ENCODE assay signal across 17 cellular contexts in genomic region chr14:101078892-101079221, GRCh38.
DNase-seq lines count a peak whose midpoint lies in the region; ATAC-seq and TF ChIP-seq lines count a peak whose summit lies in the region.
"Had no signal": no experiment of that assay in that cellular context is flagged by ENCODE, and none has a peak within 500 bp of the region (broad histone marks: within the 10 kb centered on the region; RNA-seq: fewer than 3 reads in every experiment).

No MANE protein-coding gene starts in this region.

- H3K4me3 ChIP-seq in mesendoderm (ENCODE audit: low read length), result no peak overlapping the region
- H3K4me3 ChIP-seq: K562 had no signal

- H3K9ac ChIP-seq in mesendoderm (ENCODE audit: low read length), result no peak overlapping the region

- no peak overlapping the region for H2BK120ac ChIP-seq in mesendoderm (ENCODE audit: low read depth, low read length)

- H2AK5ac ChIP-seq in mesendoderm (ENCODE audit: low read length), result peak overlapping the region; percentile 42

- no peaks in the 10 kb centered on the region for H3K36me3 ChIP-seq in mesendoderm (ENCODE audit: control insufficient read depth, insufficient read depth, low read length)

- H3K79me1 ChIP-seq in mesendoderm (ENCODE audit: low read length), result no peaks in the 10 kb centered on the region

- H2BK5ac ChIP-seq in mesendoderm (ENCODE audit: low read length), result peak overlapping the region; percentile 45

- peak overlapping the region; percentile 34 for H3K18ac ChIP-seq in mesendoderm (ENCODE audit: low read length)

- no CpG with 5 or more reads among the region's 9 CpGs for whole genome bisulfite sequencing in mesendoderm (ENCODE audit: extremely low coverage, insufficient coverage, low lambda C conversion rate)

- no peak overlapping the region for H2BK15ac ChIP-seq in mesendoderm (replicated peaks; ENCODE audit: low read depth)

- H3K27me3 Mint-ChIP-seq in activated B cell treated with CpG ODN at 0.5 μM for 24 hours, result peaks cover 33% of the 10 kb centered on the region

- no peak overlapping the region for H3K4me2 ChIP-seq in mesendoderm (ENCODE audit: low read length)

- peaks cover 2% of the 10 kb centered on the region for H3K9me3 Mint-ChIP-seq in activated B cell treated with CpG ODN at 0.5 μM for 24 hours

- no peak overlapping the region for H4K8ac ChIP-seq in mesendoderm (ENCODE audit: low read depth, low read length)

- H3K4me1 Mint-ChIP-seq in activated B cell treated with CpG ODN at 0.5 μM for 24 hours, result peaks cover 6% of the 10 kb centered on the region

- no peak for TF ChIP-seq CTCF in activated B cell treated with CpG ODN at 0.5 μM for 24 hours (IDR thresholded peaks at IDR 0.05)
- TF ChIP-seq CTCF in GM10248 (IDR thresholded peaks at IDR 0.05; ENCODE audit: control extremely low read depth, extremely low read depth, low read depth, missing control alignments), result no peak

- no peak overlapping the region for H3K23ac ChIP-seq in mesendoderm (ENCODE audit: low read length)

- H3K56ac ChIP-seq in mesendoderm (ENCODE audit: low read length), result peak overlapping the region; percentile 60

- no peak overlapping the region for H3K4me3 Mint-ChIP-seq in activated B cell treated with CpG ODN at 0.5 μM for 24 hours

- no peak overlapping the region for H3K4ac ChIP-seq in mesendoderm (ENCODE audit: low read depth, low read length)

- DNase-seq in NCI-H1436 (lab: John Stamatoyannopoulos, UW) (peak; percentile 47), NCI-H1436 treated with DMSO at 0.1 percent for 48 hours (lab: John Stamatoyannopoulos, UW) (no peak), AG20443 (ENCODE audit: low spot score) (peak; percentile 4), activated B cell treated with CpG ODN at 0.5 μM for 24 hours (peak; percentile 10), mesendoderm (no peak), GM10248 (ENCODE audit: extremely low spot score) (no peak), hypothalamus (lab: John Stamatoyannopoulos, UW) (no peak)
- DNase-seq: 8988T, NCI-H1694, NCI-H2171 treated with DMSO at 0.1 percent for 48 hours, Right ventricle myocardium superior had no signal

- no peak overlapping the region for H3K27ac ChIP-seq in mesendoderm (ENCODE audit: low read depth, low read length)
- H3K27ac ChIP-seq: HL-60 had no signal

- no peaks in the 10 kb centered on the region for H3K27me3 ChIP-seq in mesendoderm (ENCODE audit: insufficient read depth, low read length, poor library complexity)

- H3K36me3 Mint-ChIP-seq in activated B cell treated with CpG ODN at 0.5 μM for 24 hours (ENCODE audit: low read depth), result no peaks in the 10 kb centered on the region
- H3K36me3 Mint-ChIP-seq: CD14-positive monocyte had no signal

- intact Hi-C loops in activated B cell treated with CpG ODN at 0.5 μM for 24 hours (cut with micrococcal nuclease), result no loop called here

- ATAC-seq in activated B cell treated with CpG ODN at 0.5 μM for 24 hours (ENCODE audit: low read depth) (no peak), HG03135 (IDR thresholded peaks at IDR 0.05; ENCODE audit: unreplicated experiment) (no peak)
- ATAC-seq: HCT116, K562, Panc1 had no signal

- no peak overlapping the region for H3K27ac Mint-ChIP-seq in activated B cell treated with CpG ODN at 0.5 μM for 24 hours
- H3K27ac Mint-ChIP-seq: CD14-positive monocyte had no signal

- POLR2A ChIA-PET in activated B cell treated with CpG ODN at 0.5 μM for 24 hours (lab: Charles Lee) (no interaction called here), GM10248 (lab: Yijun Ruan, JAX) (no interaction called here)

- no peak overlapping the region for H4K5ac ChIP-seq in mesendoderm (ENCODE audit: low read length)

- H3K4me1 ChIP-seq in mesendoderm (ENCODE audit: control insufficient read depth, low read depth, low read length), result peaks cover 8% of the 10 kb centered on the region

- CTCF ChIA-PET in activated B cell treated with CpG ODN at 0.5 μM for 24 hours (lab: Charles Lee) (no interaction called here), GM10248 (lab: Yijun Ruan, JAX) (no interaction called here)

- no peaks in the 10 kb centered on the region for H3K79me2 ChIP-seq in mesendoderm (ENCODE audit: control insufficient read depth, insufficient read depth, low read length)

Comparison
In these comparisons a context has a peak if more than half of its experiments do, and no peak if none do; other contexts are left out.
1. DNase-seq: peak in NCI-H1436 (single experiment), AG20443 (single experiment) and activated B cell treated with CpG ODN at 0.5 μM for 24 hours (single experiment); none in NCI-H1436 treated with DMSO at 0.1 percent for 48 hours (single experiment), mesendoderm (single experiment), GM10248 (single experiment) and hypothalamus (0 of 51).